In genomic region chr5:179437341-179438001, GRCh38 we compare ENCODE assay signal across 19 cellular contexts.
DNase-seq lines count a peak whose midpoint lies in the region; ATAC-seq and TF ChIP-seq lines count a peak whose summit lies in the region.
"Had no signal": no experiment of that assay in that cellular context is flagged by ENCODE, and none has a peak within 500 bp of the region (broad histone marks: within the 10 kb centered on the region; RNA-seq: fewer than 3 reads in every experiment).

No MANE protein-coding gene starts in this region.

- no peak for TF ChIP-seq CTCF in natural killer cell (IDR thresholded peaks at IDR 0.05)
- no peak for TF ChIP-seq CTCF in endodermal cell (conservative IDR thresholded peaks at IDR 0.05)
- TF ChIP-seq CTCF in neural progenitor cell (IDR thresholded peaks at IDR 0.05): no peak
- no peak for TF ChIP-seq CTCF in upper lobe of right lung (IDR thresholded peaks at IDR 0.05)
- no peak for TF ChIP-seq CTCF in GM20000 (IDR thresholded peaks at IDR 0.05; ENCODE audit: extremely low read depth, missing control alignments)
- no peak for TF ChIP-seq CTCF in MCF 10A (IDR thresholded peaks at IDR 0.05; ENCODE audit: unreplicated experiment)

- H3K27me3 ChIP-seq in endodermal cell (ENCODE audit: control insufficient read depth, insufficient read depth, low read length, poor library complexity, severe bottlenecking) (no peaks in the 10 kb centered on the region), neural progenitor cell (no peaks in the 10 kb centered on the region), upper lobe of right lung (no peaks in the 10 kb centered on the region)

- H3K79me2 ChIP-seq in neural progenitor cell (ENCODE audit: low read depth): no peaks in the 10 kb centered on the region

- H2AFZ ChIP-seq in neural progenitor cell (replicated peaks): no peak overlapping the region

- peaks cover 2% of the 10 kb centered on the region for H3K9me3 Mint-ChIP-seq in natural killer cell treated with Interleukin-12 subunit alpha and Interleukin-12 subunit beta and Interleukin-15 and Interleukin-18, amount 100 ng/mL, for 72 hours
- peaks cover 0 to 4% of the 10 kb centered on the region in 2 donors for H3K9me3 Mint-ChIP-seq in natural killer cell
- peaks cover 26% of the 10 kb centered on the region for H3K9me3 Mint-ChIP-seq in endodermal cell
- H3K9me3 Mint-ChIP-seq in neural progenitor cell: peaks cover 16% of the 10 kb centered on the region
- peaks cover 34% of the 10 kb centered on the region for H3K9me3 Mint-ChIP-seq in MCF 10A (ENCODE audit: unreplicated experiment)

- no peak overlapping the region for H3K27ac Mint-ChIP-seq in natural killer cell treated with Interleukin-12 subunit alpha and Interleukin-12 subunit beta and Interleukin-15 and Interleukin-18, amount 100 ng/mL, for 72 hours
- H3K27ac Mint-ChIP-seq in natural killer cell (no peak overlapping the region), endodermal cell (no peak overlapping the region), neural progenitor cell (no peak overlapping the region), MCF 10A (ENCODE audit: low read depth, unreplicated experiment) (no peak overlapping the region)
- H3K27ac Mint-ChIP-seq: CD8-positive, alpha-beta memory T cell; H9 had no signal

- H3K4me2 ChIP-seq in neural progenitor cell: no peak overlapping the region

- no peak overlapping the region for H3K9ac ChIP-seq in endodermal cell (ENCODE audit: extremely low read depth, low read length, poor library complexity, severe bottlenecking)
- H3K9ac ChIP-seq in neural progenitor cell: no peak overlapping the region

- H3K36me3 Mint-ChIP-seq in natural killer cell treated with Interleukin-12 subunit alpha and Interleukin-12 subunit beta and Interleukin-15 and Interleukin-18, amount 100 ng/mL, for 72 hours: no peaks in the 10 kb centered on the region
- no peaks in the 10 kb centered on the region for H3K36me3 Mint-ChIP-seq in natural killer cell
- H3K36me3 Mint-ChIP-seq in endodermal cell (ENCODE audit: low read depth): no peaks in the 10 kb centered on the region
- H3K36me3 Mint-ChIP-seq in neural progenitor cell: no peaks in the 10 kb centered on the region
- H3K36me3 Mint-ChIP-seq in MCF 10A (ENCODE audit: insufficient read depth, unreplicated experiment): no peaks in the 10 kb centered on the region
- H3K36me3 Mint-ChIP-seq: CD8-positive, alpha-beta memory T cell had no signal

- no peak overlapping the region for H3K4me3 Mint-ChIP-seq in natural killer cell treated with Interleukin-12 subunit alpha and Interleukin-12 subunit beta and Interleukin-15 and Interleukin-18, amount 100 ng/mL, for 72 hours
- H3K4me3 Mint-ChIP-seq in natural killer cell (no peak overlapping the region), endodermal cell (no peak overlapping the region), neural progenitor cell (no peak overlapping the region), MCF 10A (ENCODE audit: unreplicated experiment) (no peak overlapping the region)
- H3K4me3 Mint-ChIP-seq: CD8-positive, alpha-beta memory T cell; H9 had no signal

- peaks cover 3 to 6% of the 10 kb centered on the region in 2 donors for H3K27me3 Mint-ChIP-seq in natural killer cell treated with Interleukin-12 subunit alpha and Interleukin-12 subunit beta and Interleukin-15 and Interleukin-18, amount 100 ng/mL, for 72 hours
- H3K27me3 Mint-ChIP-seq in natural killer cell (ENCODE audit: low read depth in 2 of 2): no peaks in the 10 kb centered on the region
- no peaks in the 10 kb centered on the region for H3K27me3 Mint-ChIP-seq in endodermal cell (ENCODE audit: insufficient read depth)
- H3K27me3 Mint-ChIP-seq in neural progenitor cell (ENCODE audit: insufficient read depth, low read depth): peaks cover 8% of the 10 kb centered on the region
- H3K27me3 Mint-ChIP-seq in MCF 10A (ENCODE audit: insufficient read depth, unreplicated experiment): no peaks in the 10 kb centered on the region

- WGBS in endodermal cell (ENCODE audit: insufficient coverage in 1 of 2, insufficient read length in 1 of 2), 2 experiments: 84 to 90% methylated on average over 17 to 23 of the region's 23 CpGs

- CTCF ChIA-PET in MCF 10A (lab: Yijun Ruan, JAX): no interaction called here

- H3K4me1 ChIP-seq in endodermal cell (ENCODE audit: control insufficient read depth, insufficient read depth, low read length) (no peaks in the 10 kb centered on the region), neural progenitor cell (no peaks in the 10 kb centered on the region), upper lobe of right lung (peaks cover 5% of the 10 kb centered on the region)

- H3K4me3 ChIP-seq in endodermal cell (ENCODE audit: low read length) (no peak overlapping the region), neural progenitor cell (no peak overlapping the region), upper lobe of right lung (no peak overlapping the region)

- no peaks in the 10 kb centered on the region for H3F3A ChIP-seq in neural progenitor cell (ENCODE audit: low read depth)

- H3K4me1 Mint-ChIP-seq in natural killer cell treated with Interleukin-12 subunit alpha and Interleukin-12 subunit beta and Interleukin-15 and Interleukin-18, amount 100 ng/mL, for 72 hours (ENCODE audit: low read depth in 2 of 2): no peaks in the 10 kb centered on the region
- H3K4me1 Mint-ChIP-seq in natural killer cell (no peaks in the 10 kb centered on the region), endodermal cell (no peaks in the 10 kb centered on the region), neural progenitor cell (peaks cover 23% of the 10 kb centered on the region), MCF 10A (ENCODE audit: insufficient read depth, unreplicated experiment) (no peaks in the 10 kb centered on the region)
- H3K4me1 Mint-ChIP-seq: CD8-positive, alpha-beta memory T cell; H9 had no signal

- peak; percentile 16 for DNase-seq in natural killer cell treated with Interleukin-12 subunit alpha and Interleukin-12 subunit beta and Interleukin-15 and Interleukin-18, amount 100 ng/mL, for 72 hours (ENCODE audit: low spot score)
- DNase-seq in natural killer cell (no peak), endodermal cell (peak; percentile 38), neural progenitor cell (ENCODE audit: low spot score) (peak; percentile 30), upper lobe of right lung (peak; percentile 57), GM20000 (ENCODE audit: low spot score) (no peak), MCF 10A (ENCODE audit: unreplicated experiment) (no peak)
- DNase-seq: C1 segment of cervical spinal cord; CD8-positive, alpha-beta memory T cell; DND-41; H9; IMR-90; NCI-H1417 treated with DMSO at 0.1 percent for 48 hours; NCI-H187 treated with DMSO at 0.1 percent for 48 hours; NCI-H345; PC-3 had no signal

- no peaks in the 10 kb centered on the region for H3K36me3 ChIP-seq in endodermal cell (ENCODE audit: control insufficient read depth, insufficient read depth, low read length)
- no peaks in the 10 kb centered on the region for H3K36me3 ChIP-seq in neural progenitor cell
- no peaks in the 10 kb centered on the region for H3K36me3 ChIP-seq in upper lobe of right lung

- BruUV-seq in MCF 10A (replicated peaks; lab: Mats Ljungman, UMichigan): no TSS peak

- no peaks in the 10 kb centered on the region for H4K20me1 ChIP-seq in neural progenitor cell (ENCODE audit: low read depth)

- H3K27ac ChIP-seq in endodermal cell (ENCODE audit: low read depth, low read length) (no peak overlapping the region), neural progenitor cell (no peak overlapping the region), upper lobe of right lung (no peak overlapping the region)
- H3K27ac ChIP-seq: HL-60, RWPE1 had no signal

- ATAC-seq in natural killer cell treated with Interleukin-12 subunit alpha and Interleukin-12 subunit beta and Interleukin-15 and Interleukin-18, amount 100 ng/mL, for 72 hours: peak in 1 of 2 donors; percentile 31
- ATAC-seq in natural killer cell: no peak
- ATAC-seq in upper lobe of right lung: peak; percentile 11
- ATAC-seq in GM18907 (IDR thresholded peaks at IDR 0.05; ENCODE audit: unreplicated experiment): no peak
- ATAC-seq: PC-3 had no signal

- POLR2A ChIA-PET in MCF 10A (lab: Yijun Ruan, JAX): no interaction called here

- no peaks in the 10 kb centered on the region for H3K9me3 ChIP-seq in endodermal cell (ENCODE audit: control insufficient read depth, low read length)
- H3K9me3 ChIP-seq in neural progenitor cell (ENCODE audit: low read depth): no peaks in the 10 kb centered on the region
- H3K9me3 ChIP-seq in upper lobe of right lung: no peaks in the 10 kb centered on the region

- intact Hi-C loops in natural killer cell (cut with micrococcal nuclease) (no loop called here), upper lobe of right lung (cut with DNase I) (no loop called here), MCF 10A (cut with micrococcal nuclease) (no loop called here)

Comparison
In these comparisons a context has a peak if more than half of its experiments do, and no peak if none do; other contexts are left out.
1. DNase-seq: peak in natural killer cell treated with Interleukin-12 subunit alpha and Interleukin-12 subunit beta and Interleukin-15 and Interleukin-18, amount 100 ng/mL, for 72 hours (single experiment), endodermal cell (single experiment), neural progenitor cell (single experiment) and upper lobe of right lung (single experiment); none in natural killer cell (single experiment), GM20000 (single experiment) and MCF 10A (single experiment).